In genomic region chr3:46488735-46489361, GRCh38 we compare ENCODE assay signal across 8 cellular contexts. TPM values are rescaled to one million over a fixed set of nuclear protein-coding genes. Genes with fewer than 3 reads are reported as not detected.
DNase-seq lines count a peak whose midpoint lies in the region; ATAC-seq, FAIRE-seq and TF ChIP-seq lines count a peak whose summit lies in the region.

No MANE protein-coding gene starts in this region.

- no peaks in the 10 kb centered on the region for H3K36me3 ChIP-seq in kidney (ENCODE audit: control insufficient read depth in 1 of 2, insufficient read depth in 2 of 2, low read length in 2 of 2)

- no peak overlapping the region for H3K4me3 ChIP-seq in cardiac fibroblast (replicated peaks in 1 of 2; ENCODE audit: low read depth in 2 of 2, low read length in 2 of 2)
- H3K4me3 ChIP-seq in kidney (ENCODE audit: low read length in 2 of 2), result peak overlapping the region in 1 of 2 donors; percentile 19

- DNase-seq in ACHN (peak; percentile 84), NCI-H2227 treated with DMSO at 0.1 percent for 48 hours (lab: John Stamatoyannopoulos, UW) (peak; percentile 73), cardiac fibroblast (ENCODE audit: low read depth in 2 of 2) (peak; percentile 86 to 93), kidney (peak; percentile 97)
- peak; percentile 85 for DNase-seq in activated CD4-positive, CD25-positive, alpha-beta regulatory T cell treated with anti-CD3 and anti-CD28 coated beads, Interleukin-2, amount 50 U/mL, for 16 hours (ENCODE audit: low read depth, low spot score)
- peak; percentile 82 to 89 (median 87) for DNase-seq in stimulated activated CD4-positive, alpha-beta T cell treated with anti-CD3 and anti-CD28 coated beads, Interleukin-1b, Interleukin-23, amount 100 ng/mL, for 24 hours (ENCODE audit: low read depth in 4 of 4, low spot score in 1 of 4)

- peaks cover 9 to 24% of the 10 kb centered on the region in 2 donors for H3K4me1 ChIP-seq in kidney (ENCODE audit: control insufficient read depth in 1 of 2, insufficient read depth in 1 of 2, low read depth in 1 of 2, low read length in 2 of 2)

- no peak overlapping the region for H3K9ac ChIP-seq in kidney (ENCODE audit: low read length in 2 of 2)

- no peaks in the 10 kb centered on the region for H3K9me3 ChIP-seq in kidney (ENCODE audit: control insufficient read depth in 1 of 2, low read length in 2 of 2)

- in situ Hi-C loops in ACHN (cut with HindIII; ENCODE audit: low pct_ligation_motif_present, low pct_unique_long_range_greater_than_20kb, low sequenced_read_pairs), result no loop called here

- peak; percentile 100 for TF ChIP-seq CTCF in cardiac fibroblast (IDR thresholded peaks at IDR 0.05; ENCODE audit: low read depth, low read length)
- peak; percentile 100 for TF ChIP-seq CTCF in kidney (IDR thresholded peaks at IDR 0.05; ENCODE audit: borderline replicate concordance, extremely low read depth, insufficient read depth)

- H3K27ac ChIP-seq in kidney (ENCODE audit: low read depth in 2 of 2, low read length in 2 of 2), result no peak overlapping the region

- peak; percentile 15 for FAIRE-seq in kidney (lab: Jason Lieb, UNC)

- intact Hi-C loops in kidney (cut with DNase I), result no loop called here

- ATAC-seq in GM18870 (IDR thresholded peaks at IDR 0.05; ENCODE audit: unreplicated experiment), result peak; percentile 72
- peak; percentile 90 for ATAC-seq in HG03103 (IDR thresholded peaks at IDR 0.05; ENCODE audit: low read depth, unreplicated experiment)

RNA-seq across cellular contexts. Expression of gene RTP3, which starts 8.9 kb away (rescaled TPM):
- total RNA-seq in kidney, result not detected
- polyA plus RNA-seq in kidney (ENCODE audit: insufficient read depth, low read depth, low replicate concordance), result 0.30 TPM

RNA-seq across cellular contexts. Expression of gene LTF, which starts 24.1 kb away (rescaled TPM):
- total RNA-seq in kidney, result 1,823 TPM
- polyA plus RNA-seq in kidney (ENCODE audit: insufficient read depth, low read depth, low replicate concordance), result 34.7 TPM
